14 cellular contexts compared by ENCODE assay signal in the genomic region with DNA sequence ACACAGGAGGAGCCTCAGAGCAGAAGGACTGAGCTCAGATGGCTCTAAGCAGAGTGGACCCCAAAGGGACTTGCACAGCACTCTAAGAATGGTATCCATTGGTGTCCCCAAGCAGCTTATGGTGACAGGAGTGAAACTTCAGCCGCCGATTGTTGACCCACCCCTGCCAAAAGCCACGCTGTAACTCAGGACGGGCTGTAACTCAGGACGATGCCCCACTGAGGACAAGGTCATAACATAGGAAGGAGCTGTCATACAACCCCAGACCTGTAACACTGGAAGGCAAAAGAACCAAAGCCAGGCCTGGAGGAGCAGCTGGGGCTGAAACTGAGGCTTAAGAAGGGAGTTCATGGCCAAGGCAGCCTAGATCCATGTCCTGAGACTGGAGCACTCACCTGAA. TPM values are rescaled to one million over a fixed set of nuclear protein-coding genes. Genes with fewer than 3 reads are reported as not detected.
DNase-seq lines count a peak whose midpoint lies in the region; ATAC-seq and TF ChIP-seq lines count a peak whose summit lies in the region.
"Had no signal": no experiment of that assay in that cellular context is flagged by ENCODE, and none has a peak within 500 bp of the region (broad histone marks: within the 10 kb centered on the region; RNA-seq: fewer than 3 reads in every experiment).

No MANE protein-coding gene starts in this region.

- H2AFZ ChIP-seq in HCT116 (ENCODE audit: low read depth, low read length, poor library complexity, severe bottlenecking), result no peak overlapping the region

- peaks cover 10% of the 10 kb centered on the region for H3K36me3 Mint-ChIP-seq in glutamatergic neuron (ENCODE audit: unreplicated experiment)

- peak overlapping the region; percentile 70; the same call in 1 of the 2 replicates for H3K4me2 ChIP-seq in HCT116 (ENCODE audit: low read length)
- H3K4me2 ChIP-seq in skeletal muscle satellite cell (ENCODE audit: low read length), result peak overlapping the region; percentile 75

- peaks cover 79% of the 10 kb centered on the region for H3K79me2 ChIP-seq in HCT116 (ENCODE audit: insufficient read depth, low read length)

- H3K9ac ChIP-seq in HCT116 (ENCODE audit: low read length) (no peak overlapping the region), skeletal muscle satellite cell (ENCODE audit: low read depth, low read length) (peak overlapping the region; percentile 84)

- TF ChIP-seq RAD21 in HCT116 (IDR thresholded peaks at IDR 0.05; ENCODE audit: low read depth), result no peak

- TF ChIP-seq POLR2A in HCT116 (IDR thresholded peaks at IDR 0.05; ENCODE audit: borderline replicate concordance, extremely low read depth, insufficient read depth, insufficient read length), result no peak

- H3K4me1 ChIP-seq in HCT116 (ENCODE audit: control insufficient read depth in 1 of 2, insufficient read depth in 2 of 2, low read length in 2 of 2) (peaks cover 30 to 46% of the 10 kb centered on the region in 2 experiments), skeletal muscle satellite cell (ENCODE audit: control insufficient read depth, insufficient read depth, low read length) (peaks cover 76% of the 10 kb centered on the region)

- RAD21 ChIA-PET in HCT116 (lab: Charles Lee; ENCODE audit: low non-redundant PET in 1 of 2, low total read pairs in 2 of 2, uncharacterized antibody in 2 of 2, unreplicated experiment in 2 of 2), result no interaction called here

- H3K27me3 Mint-ChIP-seq in glutamatergic neuron (ENCODE audit: unreplicated experiment), result peaks cover 10% of the 10 kb centered on the region
- H3K27me3 Mint-ChIP-seq: activated naive CD8-positive, alpha-beta T cell treated with anti-CD3 and anti-CD28 coated beads, Interleukin-2, amount 10 ng/mL, durations not matched to agents 7 days and 5 days had no signal

- H3K27me3 ChIP-seq in HCT116 (ENCODE audit: insufficient read depth, low read length) (no peaks in the 10 kb centered on the region), skeletal muscle satellite cell (ENCODE audit: control insufficient read depth, insufficient read depth, low read length) (no peaks in the 10 kb centered on the region)
- H3K27me3 ChIP-seq: neutrophil had no signal

- no peaks in the 10 kb centered on the region for H3K9me2 ChIP-seq in HCT116 (ENCODE audit: insufficient read depth)

- peaks cover 58% of the 10 kb centered on the region for H3K4me1 Mint-ChIP-seq in glutamatergic neuron (ENCODE audit: low read depth, unreplicated experiment)

- peaks cover 10% of the 10 kb centered on the region for H3K9me3 Mint-ChIP-seq in glutamatergic neuron (ENCODE audit: unreplicated experiment)
- H3K9me3 Mint-ChIP-seq: activated naive CD8-positive, alpha-beta T cell treated with anti-CD3 and anti-CD28 coated beads, Interleukin-2, amount 10 ng/mL, durations not matched to agents 7 days and 5 days had no signal

- CTCF ChIA-PET in HCT116 (lab: Charles Lee), result interaction anchor here (1.3 kb wide), 1 partner anchor 20 kb away, joined by 5 read pairs; no protein-coding TSS in a partner anchor

- TF ChIP-seq CTCF in HCT116 (IDR thresholded peaks at IDR 0.05 in 2 of 3, conservative IDR thresholded peaks at IDR 0.05 in 1 of 3; ENCODE audit: borderline replicate concordance in 1 of 3, insufficient read depth in 1 of 3, low read depth in 2 of 3, low read length in 2 of 3) (no peak), glutamatergic neuron (IDR thresholded peaks at IDR 0.05; ENCODE audit: partially characterized antibody, unreplicated experiment) (no peak)

- no peak overlapping the region; the same call in 1 of the 2 replicates for H3K27ac ChIP-seq in HCT116 (ENCODE audit: low read depth, low read length)
- peak overlapping the region; percentile 14 for H3K27ac ChIP-seq in adipose tissue (ENCODE audit: low read depth, low read length)
- H3K27ac ChIP-seq: neutrophil had no signal

- H3K36me3 ChIP-seq in HCT116 (ENCODE audit: control insufficient read depth in 1 of 2, insufficient read depth in 2 of 2, low read length in 2 of 2), result peaks cover 7 to 11% of the 10 kb centered on the region in 2 experiments; a peak in 3 of 4 replicates
- H3K36me3 ChIP-seq in skeletal muscle satellite cell (ENCODE audit: insufficient read depth, low read length), result peaks cover 69% of the 10 kb centered on the region

- POLR2A ChIA-PET in HCT116 (lab: Charles Lee), result no interaction called here

- H3K4me3 ChIP-seq in HCT116 (replicated peaks in 1 of 2; ENCODE audit: low read depth in 1 of 2, low read length in 2 of 2), result no peak overlapping the region
- H3K4me3 ChIP-seq in skeletal muscle satellite cell (ENCODE audit: low read length), result peak overlapping the region; percentile 45

- BruUV-seq in HCT116 (replicated peaks; lab: Mats Ljungman, UMichigan), result no TSS peak

- ATAC-seq in HCT116 (no peak), HG03378 (IDR thresholded peaks at IDR 0.05; ENCODE audit: unreplicated experiment) (no peak), GM19328 (IDR thresholded peaks at IDR 0.05; ENCODE audit: unreplicated experiment) (no peak)

- no peak for DNase-seq in HCT116 (ENCODE audit: low read depth, low spot score)
- no peak for DNase-seq in glutamatergic neuron
- no peak for DNase-seq in DMS79 treated with DMSO at 0.1 percent for 48 hours (lab: John Stamatoyannopoulos, UW)
- no peak for DNase-seq in activated effector memory CD4-positive, alpha-beta T cell treated with anti-CD3 and anti-CD28 coated beads, Interleukin-2, amount 50 U/mL, for 16 hours
- DNase-seq: activated CD4-positive, alpha-beta T cell treated with anti-CD3 and anti-CD28 coated beads for 4 hours; activated naive CD8-positive, alpha-beta T cell treated with anti-CD3 and anti-CD28 coated beads, Interleukin-2, amount 10 ng/mL, durations not matched to agents 7 days and 5 days; stimulated activated CD4-positive, alpha-beta T cell treated with anti-CD3 and anti-CD28 coated beads, Interleukin-4, amount 100 ng/mL, for 4 hours had no signal

- H4K20me1 ChIP-seq in HCT116 (ENCODE audit: insufficient read depth), result peaks cover 5% of the 10 kb centered on the region; the same call in 1 of the 2 replicates

- H3K4me3 Mint-ChIP-seq in glutamatergic neuron (ENCODE audit: unreplicated experiment), result peak overlapping the region; percentile 76
- H3K4me3 Mint-ChIP-seq: activated naive CD8-positive, alpha-beta T cell treated with anti-CD3 and anti-CD28 coated beads, Interleukin-2, amount 10 ng/mL, durations not matched to agents 7 days and 5 days had no signal

- H3K27ac Mint-ChIP-seq in glutamatergic neuron (ENCODE audit: unreplicated experiment), result peak overlapping the region; percentile 96

- intact Hi-C loops in HCT116 (cut with micrococcal nuclease), result no loop called here

- H3K9me3 ChIP-seq in HCT116 (ENCODE audit: control insufficient read depth in 1 of 2, insufficient read depth in 1 of 2, low read depth in 1 of 2, low read length in 2 of 2), result no peaks in the 10 kb centered on the region
- H3K9me3 ChIP-seq in skeletal muscle satellite cell (replicated peaks; ENCODE audit: low read length), result no peaks in the 10 kb centered on the region
- H3K9me3 ChIP-seq: neutrophil had no signal

- 84 to 86% (median 85%) methylated on average over 5 of the region's 5 CpGs for WGBS in adipose tissue, 3 donors

TF ChIP-seq in HCT116, 20 proteins besides CTCF, POLR2A, EP300 and RAD21 (continues in another document):
- no peak for TF ChIP-seq ATF3 (IDR thresholded peaks at IDR 0.05)
- no peak for TF ChIP-seq FOSL1 (IDR thresholded peaks at IDR 0.05; ENCODE audit: low read depth)
- TF ChIP-seq YY1 (IDR thresholded peaks at IDR 0.05; ENCODE audit: extremely low read depth, insufficient replicate concordance, low read depth, low read length), result no peak
- no peak for TF ChIP-seq REST (IDR thresholded peaks at IDR 0.05; ENCODE audit: low read depth)

RNA-seq across cellular contexts. Expression of gene CD59, which starts 14.2 kb away (rescaled TPM):
- total RNA-seq in HCT116 (2021; ENCODE audit: unreplicated experiment), result 122 TPM
- polyA plus RNA-seq in HCT116 (2012), result 158 and 189 TPM in 2 replicates
- 100 to 1,000 TPM in 2 of 3 donors, 10 to 100 TPM in 1; 93.3 to 524 (median 148) TPM for polyA plus RNA-seq in adipose tissue
- total RNA-seq in glutamatergic neuron (ENCODE audit: unreplicated experiment), result 105 TPM
- total RNA-seq in skeletal muscle satellite cell (2012; rRNA removed), result 384 and 517 TPM in 2 replicates

RNA-seq across cellular contexts. Expression of gene C11orf91, which starts 21.4 kb away (rescaled TPM):
- total RNA-seq in HCT116 (2021; ENCODE audit: unreplicated experiment), result 0.54 TPM
- 0.09 and 0.21 TPM in 2 replicates for polyA plus RNA-seq in HCT116 (2012)
- polyA plus RNA-seq in adipose tissue, result under 1 TPM in 1 of 3 donors, not detected in 2; 0.40 TPM
- not detected for total RNA-seq in glutamatergic neuron (ENCODE audit: unreplicated experiment)
- not detected in 2 replicates for total RNA-seq in skeletal muscle satellite cell (2012; rRNA removed)
- total RNA-seq: NCI-H460, urinary bladder had no signal
- polyA plus RNA-seq: urinary bladder had no signal

RNA-seq across cellular contexts. Expression of gene FBXO3, which starts 52.3 kb away (rescaled TPM):
- 27.2 TPM for total RNA-seq in HCT116 (2021; ENCODE audit: unreplicated experiment)
- polyA plus RNA-seq in HCT116 (2012), result 15.2 and 22.8 TPM in 2 replicates
- 10 to 100 TPM; 17.2 to 27.3 (median 21.4) TPM for polyA plus RNA-seq in adipose tissue
- 30.5 TPM for total RNA-seq in glutamatergic neuron (ENCODE audit: unreplicated experiment)
- total RNA-seq in skeletal muscle satellite cell (2012; rRNA removed), result 23.3 and 23.6 TPM in 2 replicates
